ENCODE assay signal across 9 cellular contexts in the genomic region with DNA sequence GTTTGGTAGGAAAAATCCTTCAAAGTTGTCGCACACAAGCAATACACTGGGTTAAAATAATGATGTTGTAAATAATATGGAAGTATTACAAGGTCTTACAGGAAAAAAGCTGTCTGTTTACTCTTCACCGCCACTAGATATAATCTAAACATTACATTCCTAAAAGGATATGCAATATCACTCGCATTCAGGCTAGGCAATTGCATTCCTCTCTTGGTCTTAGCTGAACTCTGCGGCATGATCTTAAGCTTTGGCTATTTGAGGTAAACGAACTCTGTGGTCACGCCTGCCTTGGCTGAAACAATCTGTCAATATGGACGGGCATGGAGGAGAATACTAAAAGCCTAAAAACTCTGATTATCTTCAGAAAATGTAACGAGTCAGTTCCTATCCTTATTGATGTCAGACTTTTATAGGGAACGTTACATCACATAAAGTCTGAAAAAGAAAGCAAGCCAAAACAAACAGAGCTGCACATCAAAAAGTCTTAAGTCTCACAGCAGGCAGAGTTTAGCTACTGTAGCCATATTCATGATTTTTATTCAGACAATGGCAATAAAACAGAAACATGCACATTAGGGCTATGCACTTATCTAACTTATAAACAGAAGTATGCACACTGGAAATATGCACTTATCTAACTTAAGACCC. TPM values are rescaled to one million over a fixed set of nuclear protein-coding genes. Genes with fewer than 3 reads are reported as not detected.
DNase-seq lines count a peak whose midpoint lies in the region; ATAC-seq and TF ChIP-seq lines count a peak whose summit lies in the region.
"Had no signal": no experiment of that assay in that cellular context is flagged by ENCODE, and none has a peak within 500 bp of the region (broad histone marks: within the 10 kb centered on the region; RNA-seq: fewer than 3 reads in every experiment).

No MANE protein-coding gene starts in this region.

- no peak overlapping the region for H3K27ac Mint-ChIP-seq in stimulated activated naive B cell treated with anti-CD40 and anti-IgM and Interleukin-4, amounts not matched to agents 10 μg/mL and 1 μg/mL and 100 μg/mL, for 72 hours
- H3K27ac Mint-ChIP-seq: activated naive CD8-positive, alpha-beta T cell had no signal

- peaks cover 17 to 18% of the 10 kb centered on the region in 2 donors for H3K27me3 Mint-ChIP-seq in stimulated activated naive B cell treated with anti-CD40 and anti-IgM and Interleukin-4, amounts not matched to agents 10 μg/mL and 1 μg/mL and 100 μg/mL, for 72 hours

- no peak overlapping the region for H3K4me3 ChIP-seq in epithelial cell of proximal tubule (ENCODE audit: low read depth, low read length)
- H3K4me3 ChIP-seq in osteoblast (ENCODE audit: insufficient read depth, low read length): peak overlapping the region; percentile 4
- no peak overlapping the region for H3K4me3 ChIP-seq in spleen

- H3K4me1 ChIP-seq in osteoblast (ENCODE audit: insufficient read depth, low read length) (peaks cover 6% of the 10 kb centered on the region), spleen (no peaks in the 10 kb centered on the region)

- TF ChIP-seq CTCF in epithelial cell of proximal tubule (conservative IDR thresholded peaks at IDR 0.05; ENCODE audit: low read depth, low read length) (no peak), osteoblast (IDR thresholded peaks at IDR 0.05; ENCODE audit: extremely low read depth, low read depth, low read length) (no peak), spleen (IDR thresholded peaks at IDR 0.05 in 8 of 11, conservative IDR thresholded peaks at IDR 0.05 in 3 of 11) (no peak), GM20000 (IDR thresholded peaks at IDR 0.05; ENCODE audit: extremely low read depth, missing control alignments) (no peak)

- H3K9me3 ChIP-seq in osteoblast (ENCODE audit: low read depth, low read length) (no peaks in the 10 kb centered on the region), spleen (no peaks in the 10 kb centered on the region)

- H3K79me2 ChIP-seq in osteoblast (ENCODE audit: insufficient read depth, low read length): no peaks in the 10 kb centered on the region

- no peak overlapping the region for H3K27ac ChIP-seq in osteoblast (ENCODE audit: low read depth, low read length)
- no peak overlapping the region for H3K27ac ChIP-seq in spleen

- H3K4me1 Mint-ChIP-seq in stimulated activated naive B cell treated with anti-CD40 and anti-IgM and Interleukin-4, amounts not matched to agents 10 μg/mL and 1 μg/mL and 100 μg/mL, for 72 hours: no peaks in the 10 kb centered on the region

- no peaks in the 10 kb centered on the region for H3K9me3 Mint-ChIP-seq in stimulated activated naive B cell treated with anti-CD40 and anti-IgM and Interleukin-4, amounts not matched to agents 10 μg/mL and 1 μg/mL and 100 μg/mL, for 72 hours

- no peak overlapping the region for H3K4me3 Mint-ChIP-seq in stimulated activated naive B cell treated with anti-CD40 and anti-IgM and Interleukin-4, amounts not matched to agents 10 μg/mL and 1 μg/mL and 100 μg/mL, for 72 hours
- H3K4me3 Mint-ChIP-seq: activated naive CD8-positive, alpha-beta T cell had no signal

- H3K36me3 ChIP-seq in osteoblast (ENCODE audit: insufficient read depth, low read length) (no peaks in the 10 kb centered on the region), spleen (no peaks in the 10 kb centered on the region)

- DNase-seq in Caki2 (ENCODE audit: low read depth) (peak; percentile 93), NCI-H226 (peak; percentile 92), epithelial cell of proximal tubule (ENCODE audit: low read depth) (peak; percentile 91), osteoblast (ENCODE audit: insufficient read length, low spot score, missing footprints) (peak; percentile 62), spleen (no peak), GM20000 (ENCODE audit: low spot score) (no peak)
- DNase-seq in stimulated activated naive B cell treated with anti-CD40 and anti-IgM and Interleukin-4, amounts not matched to agents 10 μg/mL and 1 μg/mL and 100 μg/mL, for 72 hours: no peak

- no peaks in the 10 kb centered on the region for H3K36me3 Mint-ChIP-seq in stimulated activated naive B cell treated with anti-CD40 and anti-IgM and Interleukin-4, amounts not matched to agents 10 μg/mL and 1 μg/mL and 100 μg/mL, for 72 hours
- H3K36me3 Mint-ChIP-seq: activated naive CD8-positive, alpha-beta T cell had no signal

- no peak for TF ChIP-seq POLR2A in spleen (IDR thresholded peaks at IDR 0.05)

- H3K27me3 ChIP-seq in osteoblast (ENCODE audit: insufficient read depth, low read length) (peaks cover 5% of the 10 kb centered on the region), spleen (replicated peaks in 1 of 7) (peaks cover 0 to 18% (median 0%) of the 10 kb centered on the region in 7 donors)

- in situ Hi-C loops in Caki2 (cut with HindIII; ENCODE audit: low pct_unique_long_range_greater_than_20kb, low sequenced_read_pairs): loop anchor here (25.0 kb wide), 1 partner anchor 262 kb away; no protein-coding TSS in a partner anchor

- ATAC-seq in stimulated activated naive B cell treated with anti-CD40 and anti-IgM and Interleukin-4, amounts not matched to agents 10 μg/mL and 1 μg/mL and 100 μg/mL, for 72 hours (replicated peaks): no peak
- ATAC-seq in HG03521 (IDR thresholded peaks at IDR 0.05; ENCODE audit: unreplicated experiment): no peak

- H4K20me1 ChIP-seq in osteoblast (ENCODE audit: insufficient read depth, low read length): no peaks in the 10 kb centered on the region

- intact Hi-C loops in spleen (cut with DNase I; ENCODE audit: low total_unique reads): loop anchor here (10.0 kb wide), 1 partner anchor 230 kb away; no protein-coding TSS in a partner anchor

- WGBS in spleen, 5 donors: 52 to 54% (median 53%) methylated on average over 9 of the region's 9 CpGs

- peak overlapping the region; percentile 68 for H3K4me2 ChIP-seq in osteoblast (ENCODE audit: insufficient read depth, low read length)

- H2AFZ ChIP-seq in osteoblast (ENCODE audit: low read length): no peak overlapping the region

RNA-seq across cellular contexts. Expression of a gene that starts 30.8 kb away (rescaled TPM):
- total RNA-seq in Caki2 (2014; rRNA removed; shearing (Covaris generic); ENCODE audit: low replicate concordance): 0.10 TPM in 1 of 2 replicates, not detected in the other
- total RNA-seq in epithelial cell of proximal tubule (under 0.01 and 0.07 TPM in 2 replicates), osteoblast (under 0.01 and 0.29 TPM in 2 replicates), spleen (under 1 TPM; 0.34 to 0.59 (median 0.43) TPM)
- under 1 TPM; 0.11 to 0.22 (median 0.17) TPM for polyA plus RNA-seq in spleen

Comparison
In these comparisons a context has a peak if more than half of its experiments do, and no peak if none do; other contexts are left out.
1. DNase-seq: peak in Caki2 (single experiment), NCI-H226 (single experiment), epithelial cell of proximal tubule (single experiment) and osteoblast (single experiment); none in spleen (single experiment), stimulated activated naive B cell treated with anti-CD40 and anti-IgM and Interleukin-4, amounts not matched to agents 10 μg/mL and 1 μg/mL and 100 μg/mL, for 72 hours (single experiment) and GM20000 (single experiment).